8 cellular contexts compared by ENCODE assay signal in genomic region chr10:95289003-95289920, GRCh38. TPM values are rescaled to one million over a fixed set of nuclear protein-coding genes. Genes with fewer than 3 reads are reported as not detected.
A peak's percentile ranks its signal among the peaks of the same experiment; 100 is the strongest.
DNase-seq lines count a peak whose midpoint lies in the region; ATAC-seq, FAIRE-seq and TF ChIP-seq lines count a peak whose summit lies in the region.

No MANE protein-coding gene starts in this region.

- H3K27me3 Mint-ChIP-seq in chondrocyte (ENCODE audit: low read depth), result no peaks in the 10 kb centered on the region

- H3K27ac ChIP-seq in lung (ENCODE audit: low read depth in 1 of 2, low read length in 1 of 2), result peak overlapping the region; percentile 84 to 96

- H3K4me1 ChIP-seq in lung (ENCODE audit: control insufficient read depth in 2 of 2, insufficient read depth in 2 of 2, low read length in 2 of 2), result peaks cover 10 to 30% of the 10 kb centered on the region in 2 donors

- DNase-seq in GM12892 (ENCODE audit: insufficient read length), result no peak
- DNase-seq in NCI-H226, result peak; percentile 36
- DNase-seq in chondrocyte (ENCODE audit: low spot score), result no peak
- no peak for DNase-seq in lung (ENCODE audit: low spot score)
- no peak for DNase-seq in germinal center (ENCODE audit: low spot score)
- DNase-seq in central memory CD4-positive, alpha-beta T cell, result no peak
- no peak for DNase-seq in NCI-H1694 (lab: John Stamatoyannopoulos, UW)

- H3K36me3 Mint-ChIP-seq in chondrocyte (ENCODE audit: low read depth), result no peaks in the 10 kb centered on the region

- TF ChIP-seq POLR2A in GM12892 (IDR thresholded peaks at IDR 0.05; ENCODE audit: low read depth, low read length), result peak; percentile 46; the same call in 1 of the 2 replicates

- H3K36me3 ChIP-seq in lung (ENCODE audit: control insufficient read depth in 2 of 2, insufficient read depth in 2 of 2, low read length in 2 of 2), result no peaks in the 10 kb centered on the region

- H3K4me3 Mint-ChIP-seq in chondrocyte (ENCODE audit: unreplicated experiment), result peak overlapping the region; percentile 89

- H3K9me3 ChIP-seq in lung (ENCODE audit: control insufficient read depth in 2 of 2, insufficient read depth in 1 of 2, low read length in 1 of 2), result no peaks in the 10 kb centered on the region

- TF ChIP-seq CTCF in chondrocyte (IDR thresholded peaks at IDR 0.05) (peak; percentile 37), lung (IDR thresholded peaks at IDR 0.05; ENCODE audit: control extremely low read depth, extremely low read depth) (no peak)

- ATAC-seq in lung (ENCODE audit: insufficient read depth, low FRiP score) (no peak), GM18502 (IDR thresholded peaks at IDR 0.05; ENCODE audit: poor library complexity, unreplicated experiment) (no peak)

- H3K27ac Mint-ChIP-seq in chondrocyte (ENCODE audit: unreplicated experiment), result no peak overlapping the region

- peak; percentile 67 for FAIRE-seq in GM12892 (lab: Jason Lieb, UNC)

- peaks cover 48% of the 10 kb centered on the region for H3K4me1 Mint-ChIP-seq in chondrocyte (ENCODE audit: low read depth)

- H3K27me3 ChIP-seq in lung (ENCODE audit: control insufficient read depth, insufficient read depth), result no peaks in the 10 kb centered on the region

- H3K9me3 Mint-ChIP-seq in chondrocyte (ENCODE audit: low read depth), result no peaks in the 10 kb centered on the region

- H3K4me3 ChIP-seq in lung, result peak overlapping the region; percentile 71

- WGBS in lung, 2 donors, result 49 to 73% methylated on average over 12 of the region's 12 CpGs

RNA-seq across cellular contexts. Expression of gene PDLIM1, which starts 1.5 kb away (rescaled TPM):
- 305 TPM for polyA plus RNA-seq in GM12892 (2012; ENCODE audit: missing spikeins)
- 94.1 to 113 TPM (median 110 TPM) in 3 replicates for total RNA-seq in chondrocyte
- 100 to 1,000 TPM in 1 of 2 donors, 10 to 100 TPM in 1; 61.4 to 243 TPM for total RNA-seq in lung
- polyA plus RNA-seq in lung, result 100 to 1,000 TPM; 156 to 200 TPM
